In genomic region chr11:90845799-90846198, GRCh38 we compare ENCODE assay signal across 20 cellular contexts.
"Had no signal": no experiment of that assay in that cellular context is flagged by ENCODE, and none has a peak within 500 bp of the region (broad histone marks: within the 10 kb centered on the region; RNA-seq: fewer than 3 reads in every experiment).

No MANE protein-coding gene starts in this region.

- DNase-seq: colonic mucosa; cortex of kidney; dermis blood vessel endothelial cell; dorsolateral prefrontal cortex; effector CD4-positive, alpha-beta T cell; effector CD8-positive, alpha-beta T cell; effector memory CD4-positive, alpha-beta T cell; effector memory CD8-positive, alpha-beta T cell; endodermal cell; erythroblast; esophagus squamous epithelium; foreskin fibroblast; foreskin melanocyte; gastrocnemius medialis; glutamatergic neuron; head of caudate nucleus; heart left ventricle; heart right ventricle had no signal

- ATAC-seq: effector memory CD8-positive, alpha-beta T cell; esophagus mucosa; gastrocnemius medialis; gastroesophageal sphincter; heart left ventricle; heart right ventricle had no signal
